ENCODE assay signal across 11 cellular contexts in genomic region chr11:73907191-73907590, GRCh38. TPM values are rescaled to one million over a fixed set of nuclear protein-coding genes. Genes with fewer than 3 reads are reported as not detected.
DNase-seq lines count a peak whose midpoint lies in the region; ATAC-seq and TF ChIP-seq lines count a peak whose summit lies in the region.
"Had no signal": no experiment of that assay in that cellular context is flagged by ENCODE, and none has a peak within 500 bp of the region (broad histone marks: within the 10 kb centered on the region; RNA-seq: fewer than 3 reads in every experiment).

No MANE protein-coding gene starts in this region.

- H3K4me3 ChIP-seq in lower lobe of right lung (no peak overlapping the region), Karpas-422 (ENCODE audit: low read length) (no peak overlapping the region)
- H3K4me3 ChIP-seq: SK-N-MC had no signal

- no peak overlapping the region for H3K4me2 ChIP-seq in Karpas-422 (ENCODE audit: low read depth, low read length, poor library complexity, severe bottlenecking)

- H3K79me2 ChIP-seq in Karpas-422 (ENCODE audit: low read length): no peaks in the 10 kb centered on the region

- no peaks in the 10 kb centered on the region for H3K9me3 ChIP-seq in lower lobe of right lung
- H3K9me3 ChIP-seq in Karpas-422 (ENCODE audit: low read length): no peaks in the 10 kb centered on the region

- intact Hi-C loops in lower lobe of right lung (cut with DNase I): no loop called here
- intact Hi-C loops in activated CD4-positive, alpha-beta T cell treated with anti-CD3 and anti-CD28 coated beads, Interleukin-2, amount 10 ng/mL, durations not matched to agents 24 days and 14 days (cut with micrococcal nuclease): no loop called here

- peaks cover 22% of the 10 kb centered on the region for H3K36me3 Mint-ChIP-seq in activated CD4-positive, alpha-beta T cell treated with anti-CD3 and anti-CD28 coated beads, Interleukin-2, amount 10 ng/mL, durations not matched to agents 24 days and 14 days (ENCODE audit: low read depth)

- H3K27me3 ChIP-seq in lower lobe of right lung (ENCODE audit: low read depth) (no peaks in the 10 kb centered on the region), Karpas-422 (ENCODE audit: low read length) (no peaks in the 10 kb centered on the region)

- H3K36me3 ChIP-seq in lower lobe of right lung: peaks cover 79% of the 10 kb centered on the region
- peaks cover 20% of the 10 kb centered on the region for H3K36me3 ChIP-seq in Karpas-422 (ENCODE audit: insufficient read depth, low read length)

- ATAC-seq in lower lobe of right lung: peak; percentile 83 to 88
- no peak for ATAC-seq in GM19395 (IDR thresholded peaks at IDR 0.05; ENCODE audit: unreplicated experiment)

- no peaks in the 10 kb centered on the region for H4K20me1 ChIP-seq in Karpas-422 (ENCODE audit: insufficient read depth, low read depth, low read length)

- H3K27me3 Mint-ChIP-seq in activated CD4-positive, alpha-beta T cell treated with anti-CD3 and anti-CD28 coated beads, Interleukin-2, amount 10 ng/mL, durations not matched to agents 24 days and 14 days: no peaks in the 10 kb centered on the region

- no peak overlapping the region for H3K9ac ChIP-seq in Karpas-422 (ENCODE audit: low read length)

- no peaks in the 10 kb centered on the region for H3K9me2 ChIP-seq in Karpas-422 (replicated peaks; ENCODE audit: insufficient read depth, low read length)

- TF ChIP-seq CTCF in lower lobe of right lung (IDR thresholded peaks at IDR 0.05): no peak

- H3K4me1 Mint-ChIP-seq in activated CD4-positive, alpha-beta T cell treated with anti-CD3 and anti-CD28 coated beads, Interleukin-2, amount 10 ng/mL, durations not matched to agents 24 days and 14 days: no peaks in the 10 kb centered on the region

- peak; percentile 46 for DNase-seq in Daoy (ENCODE audit: low read depth)
- peak; percentile 4 for DNase-seq in LoVo (ENCODE audit: low spot score)
- peak; percentile 47 for DNase-seq in astrocyte of the hippocampus (ENCODE audit: low read depth, low spot score)
- peak; percentile 50 for DNase-seq in lower lobe of right lung
- DNase-seq in Karpas-422: no peak
- DNase-seq in NCI-H1436 treated with DMSO at 0.1 percent for 48 hours (lab: John Stamatoyannopoulos, UW): no peak
- no peak for DNase-seq in activated CD4-positive, alpha-beta T cell treated with anti-CD3 and anti-CD28 coated beads, Interleukin-2, amount 10 ng/mL, durations not matched to agents 24 days and 14 days
- DNase-seq: cortex of kidney had no signal

- no peak overlapping the region for H3K27ac Mint-ChIP-seq in activated CD4-positive, alpha-beta T cell treated with anti-CD3 and anti-CD28 coated beads, Interleukin-2, amount 10 ng/mL, durations not matched to agents 24 days and 14 days

- no peaks in the 10 kb centered on the region for H3K9me3 Mint-ChIP-seq in activated CD4-positive, alpha-beta T cell treated with anti-CD3 and anti-CD28 coated beads, Interleukin-2, amount 10 ng/mL, durations not matched to agents 24 days and 14 days

- H3K27ac ChIP-seq in lower lobe of right lung: no peak overlapping the region
- H3K27ac ChIP-seq in Karpas-422 (ENCODE audit: low read length): no peak overlapping the region
- H3K27ac ChIP-seq: SK-N-MC had no signal

- H2AFZ ChIP-seq in Karpas-422 (ENCODE audit: low read length): no peak overlapping the region

- H3K4me1 ChIP-seq in lower lobe of right lung (no peaks in the 10 kb centered on the region), Karpas-422 (ENCODE audit: low read length) (no peaks in the 10 kb centered on the region)

- H3K4me3 Mint-ChIP-seq in activated CD4-positive, alpha-beta T cell treated with anti-CD3 and anti-CD28 coated beads, Interleukin-2, amount 10 ng/mL, durations not matched to agents 24 days and 14 days: no peak overlapping the region

RNA-seq across cellular contexts. Expression of gene PAAF1, which starts 30.4 kb away (rescaled TPM):
- 13.9 and 14.3 TPM in 2 replicates for total RNA-seq in Daoy (2014; rRNA removed; shearing (Covaris generic))
- total RNA-seq in lower lobe of right lung: 15.2 TPM
- total RNA-seq in Karpas-422 (2014; rRNA removed; shearing (Covaris generic); ENCODE audit: low replicate concordance): 24.1 and 36.0 TPM in 2 replicates
- 26.7 and 28.6 TPM in 2 replicates for total RNA-seq in activated CD4-positive, alpha-beta T cell treated with anti-CD3 and anti-CD28 coated beads, Interleukin-2, amount 10 ng/mL, durations not matched to agents 24 days and 14 days

RNA-seq across cellular contexts. Expression of gene COA4, which starts 30.5 kb away (rescaled TPM):
- total RNA-seq in Daoy (2014; rRNA removed; shearing (Covaris generic)): 102 and 109 TPM in 2 replicates
- total RNA-seq in lower lobe of right lung: 41.6 TPM
- 134 and 207 TPM in 2 replicates for total RNA-seq in Karpas-422 (2014; rRNA removed; shearing (Covaris generic); ENCODE audit: low replicate concordance)
- 92.7 and 98.0 TPM in 2 replicates for total RNA-seq in activated CD4-positive, alpha-beta T cell treated with anti-CD3 and anti-CD28 coated beads, Interleukin-2, amount 10 ng/mL, durations not matched to agents 24 days and 14 days

RNA-seq across cellular contexts. Expression of gene DNAJB13, which starts 43.6 kb away (rescaled TPM):
- not detected in 2 replicates for total RNA-seq in Daoy (2014; rRNA removed; shearing (Covaris generic))
- 7.5 TPM for total RNA-seq in lower lobe of right lung
- total RNA-seq in Karpas-422 (2014; rRNA removed; shearing (Covaris generic); ENCODE audit: low replicate concordance): 0.22 TPM in 1 of 2 replicates, not detected in the other
- total RNA-seq in activated CD4-positive, alpha-beta T cell treated with anti-CD3 and anti-CD28 coated beads, Interleukin-2, amount 10 ng/mL, durations not matched to agents 24 days and 14 days: 0.26 and 1.0 TPM in 2 replicates
- total RNA-seq: subcutaneous adipose tissue had no signal

Comparison
In these comparisons a context has a peak if more than half of its experiments do, and no peak if none do; other contexts are left out.
1. DNase-seq: peak in Daoy (single experiment), LoVo (single experiment), astrocyte of the hippocampus (single experiment) and lower lobe of right lung (single experiment); none in Karpas-422 (single experiment), NCI-H1436 treated with DMSO at 0.1 percent for 48 hours (single experiment) and activated CD4-positive, alpha-beta T cell treated with anti-CD3 and anti-CD28 coated beads, Interleukin-2, amount 10 ng/mL, durations not matched to agents 24 days and 14 days (single experiment).